Comparison of ENCODE assay signal across 38 cellular contexts in the genomic region with DNA sequence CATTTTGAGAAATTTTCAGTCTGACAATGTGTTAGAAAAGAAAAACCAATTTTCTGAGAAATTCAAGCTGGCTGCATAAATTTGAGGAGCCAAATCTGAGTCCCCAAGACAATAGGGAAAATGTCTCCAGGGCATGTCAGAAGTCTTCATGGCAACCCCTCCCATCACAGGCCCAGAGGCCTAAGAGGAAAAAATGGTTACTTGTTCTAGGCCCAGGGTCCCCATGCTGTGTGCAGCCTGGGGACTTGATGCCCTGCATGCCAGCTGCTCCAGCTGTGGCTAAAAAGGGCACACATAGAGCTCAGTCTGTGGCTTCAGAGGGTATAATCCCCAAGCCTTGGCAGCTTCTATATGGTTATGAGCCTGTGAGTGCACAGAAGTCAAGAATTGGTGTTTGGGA.
"Had no signal": no experiment of that assay in that cellular context is flagged by ENCODE, and none has a peak within 500 bp of the region (broad histone marks: within the 10 kb centered on the region; RNA-seq: fewer than 3 reads in every experiment).

No MANE protein-coding gene starts in this region.

- H3K27ac ChIP-seq: adrenal gland, ascending aorta, body of pancreas, brain microvascular endothelial cell, breast epithelium, cardiac muscle cell had no signal

- H3K27ac Mint-ChIP-seq: activated naive CD4-positive, alpha-beta T cell treated with anti-CD3 and anti-CD28 coated beads for 36 hours; activated naive CD4-positive, alpha-beta T cell treated with anti-CD3 and anti-CD28 coated beads, Interleukin-2, amount 10 ng/mL, durations not matched to agents 7 days and 5 days; activated naive CD4-positive, alpha-beta T cell treated with anti-CD3 and anti-CD28 coated beads, Interleukin-2, amount 50 U/mL, for 24 hours; activated naive CD4-positive, alpha-beta T cell treated with anti-CD3 and anti-CD28 coated beads, Interleukin-2, amount 50 U/mL, for 72 hours; activated naive CD8-positive, alpha-beta T cell; activated naive CD8-positive, alpha-beta T cell treated with anti-CD3 and anti-CD28 coated beads for 36 hours; activated naive CD8-positive, alpha-beta T cell treated with anti-CD3 and anti-CD28 coated beads, Interleukin-2, amount 10 ng/mL, durations not matched to agents 7 days and 5 days; activated naive CD8-positive, alpha-beta T cell treated with anti-CD3 and anti-CD28 coated beads, Interleukin-2, amount 50 U/mL, for 24 hours; activated T-cell treated with anti-CD3 and anti-CD28 coated beads, Interleukin-2, amount 50 U/mL, for 24 hours; activated T-cell treated with anti-CD3 and anti-CD28 coated beads, Interleukin-2, amount 50 U/mL, for 72 hours; activated T-helper 1 cell treated with anti-CD3 and anti-CD28 coated beads, Interleukin-12 subunit alpha, Interleukin-12 subunit beta, Interleukin-2, Interleukin-4 antibody, amounts not matched to agents 30 ng/mL and 10 ng/mL and 1 ng/mL, durations not matched to agents 14 hours and 24 hours and 36 hours; activated T-helper 17 cell treated with anti-CD3 and anti-CD28 coated beads, Interleukin-2, amount 50 U/mL, for 72 hours; activated T-helper 2 cell treated with anti-CD3 and anti-CD28 coated beads, Interferon-gamma antibody, Interleukin-2, Interleukin-4, amounts not matched to agents 10 μg/mL and 5 μg/mL and 100 μg/mL, durations not matched to agents 14 hours and 24 hours and 36 hours; brain had no signal

- FAIRE-seq: astrocyte, bronchial epithelial cell had no signal

- H3K4me3 ChIP-seq: adrenal gland, ascending aorta, body of pancreas, breast epithelium, cardiac muscle cell had no signal

- H3K4me3 Mint-ChIP-seq: activated naive CD4-positive, alpha-beta T cell treated with anti-CD3 and anti-CD28 coated beads for 36 hours; activated naive CD4-positive, alpha-beta T cell treated with anti-CD3 and anti-CD28 coated beads, Interleukin-2, amount 10 ng/mL, durations not matched to agents 7 days and 5 days; activated naive CD4-positive, alpha-beta T cell treated with anti-CD3 and anti-CD28 coated beads, Interleukin-2, amount 50 U/mL, for 24 hours; activated naive CD8-positive, alpha-beta T cell; activated naive CD8-positive, alpha-beta T cell treated with anti-CD3 and anti-CD28 coated beads for 36 hours; activated naive CD8-positive, alpha-beta T cell treated with anti-CD3 and anti-CD28 coated beads, Interleukin-2, amount 10 ng/mL, durations not matched to agents 7 days and 5 days; activated naive CD8-positive, alpha-beta T cell treated with anti-CD3 and anti-CD28 coated beads, Interleukin-2, amount 50 U/mL, for 24 hours; activated T-cell treated with anti-CD3 and anti-CD28 coated beads, Interleukin-2, amount 50 U/mL, for 24 hours; activated T-cell treated with anti-CD3 and anti-CD28 coated beads, Interleukin-2, amount 50 U/mL, for 4 hours; activated T-cell treated with anti-CD3 and anti-CD28 coated beads, Interleukin-2, amount 50 U/mL, for 72 hours; activated T-helper 1 cell treated with anti-CD3 and anti-CD28 coated beads, Interleukin-12 subunit alpha, Interleukin-12 subunit beta, Interleukin-2, Interleukin-4 antibody, amounts not matched to agents 30 ng/mL and 10 ng/mL and 1 ng/mL, durations not matched to agents 14 hours and 24 hours and 36 hours; activated T-helper 17 cell treated with anti-CD3 and anti-CD28 coated beads, Interleukin-2, amount 50 U/mL, for 72 hours; brain; central memory CD8-positive, alpha-beta T cell had no signal

- H3K27me3 ChIP-seq: adrenal gland, ascending aorta, body of pancreas, brain microvascular endothelial cell, breast epithelium, cardiac muscle cell had no signal

- H3K27me3 Mint-ChIP-seq: activated naive CD4-positive, alpha-beta T cell treated with anti-CD3 and anti-CD28 coated beads, Interleukin-2, amount 10 ng/mL, durations not matched to agents 7 days and 5 days; activated naive CD4-positive, alpha-beta T cell treated with anti-CD3 and anti-CD28 coated beads, Interleukin-2, amount 50 U/mL, for 24 hours; activated naive CD8-positive, alpha-beta T cell; activated naive CD8-positive, alpha-beta T cell treated with anti-CD3 and anti-CD28 coated beads for 36 hours; activated naive CD8-positive, alpha-beta T cell treated with anti-CD3 and anti-CD28 coated beads, Interleukin-2, amount 10 ng/mL, durations not matched to agents 7 days and 5 days; activated naive CD8-positive, alpha-beta T cell treated with anti-CD3 and anti-CD28 coated beads, Interleukin-2, amount 50 U/mL, for 24 hours; activated T-cell treated with anti-CD3 and anti-CD28 coated beads, Interleukin-2, amount 50 U/mL, for 24 hours; central memory CD8-positive, alpha-beta T cell had no signal

- H3K4me1 ChIP-seq: adrenal gland, ascending aorta, body of pancreas, breast epithelium had no signal

- H3K9me3 ChIP-seq: adrenal gland, ascending aorta had no signal

- H3K36me3 Mint-ChIP-seq: activated naive CD4-positive, alpha-beta T cell treated with anti-CD3 and anti-CD28 coated beads, Interleukin-2, amount 10 ng/mL, durations not matched to agents 7 days and 5 days; activated naive CD4-positive, alpha-beta T cell treated with anti-CD3 and anti-CD28 coated beads, Interleukin-2, amount 50 U/mL, for 24 hours; activated naive CD4-positive, alpha-beta T cell treated with anti-CD3 and anti-CD28 coated beads, Interleukin-2, amount 50 U/mL, for 72 hours; activated naive CD8-positive, alpha-beta T cell; activated naive CD8-positive, alpha-beta T cell treated with anti-CD3 and anti-CD28 coated beads for 36 hours; activated naive CD8-positive, alpha-beta T cell treated with anti-CD3 and anti-CD28 coated beads, Interleukin-2, amount 10 ng/mL, durations not matched to agents 7 days and 5 days; brain had no signal

- H3K4me1 Mint-ChIP-seq: activated naive CD4-positive, alpha-beta T cell treated with anti-CD3 and anti-CD28 coated beads, Interleukin-2, amount 10 ng/mL, durations not matched to agents 7 days and 5 days; activated naive CD4-positive, alpha-beta T cell treated with anti-CD3 and anti-CD28 coated beads, Interleukin-2, amount 50 U/mL, for 24 hours; activated naive CD8-positive, alpha-beta T cell treated with anti-CD3 and anti-CD28 coated beads for 36 hours; activated naive CD8-positive, alpha-beta T cell treated with anti-CD3 and anti-CD28 coated beads, Interleukin-2, amount 10 ng/mL, durations not matched to agents 7 days and 5 days; activated naive CD8-positive, alpha-beta T cell treated with anti-CD3 and anti-CD28 coated beads, Interleukin-2, amount 50 U/mL, for 24 hours; activated T-helper 17 cell treated with anti-CD3 and anti-CD28 coated beads, Interleukin-2, amount 50 U/mL, for 72 hours; brain; central memory CD8-positive, alpha-beta T cell had no signal

- ATAC-seq: activated naive CD4-positive, alpha-beta T cell treated with anti-CD3 and anti-CD28 coated beads, Interleukin-2, amount 50 U/mL, for 72 hours; activated naive CD8-positive, alpha-beta T cell treated with anti-CD3 and anti-CD28 coated beads, Interleukin-2, amount 50 U/mL, for 24 hours; activated T-cell treated with anti-CD3 and anti-CD28 coated beads, Interleukin-2, amount 50 U/mL, for 4 hours; activated T-cell treated with anti-CD3 and anti-CD28 coated beads, Interleukin-2, amount 50 U/mL, for 72 hours; activated T-helper 17 cell treated with anti-CD3 and anti-CD28 coated beads, Interleukin-2, amount 50 U/mL, for 72 hours; body of pancreas had no signal

- DNase-seq: activated effector memory CD4-positive, alpha-beta T cell treated with anti-CD3 and anti-CD28 coated beads, Interleukin-2, amount 50 U/mL, for 16 hours; activated effector memory CD4-positive, alpha-beta T cell treated with Interleukin-2 at 50 U/mL for 16 hours; activated gamma-delta T cell; activated gamma-delta T cell treated with Interleukin-2 at 50 U/mL for 16 hours; activated naive CD4-positive, alpha-beta T cell; activated naive CD4-positive, alpha-beta T cell treated with anti-CD3 and anti-CD28 coated beads for 36 hours; activated naive CD4-positive, alpha-beta T cell treated with anti-CD3 and anti-CD28 coated beads, Interleukin-2, amount 10 ng/mL, durations not matched to agents 7 days and 5 days; activated naive CD4-positive, alpha-beta T cell treated with anti-CD3 and anti-CD28 coated beads, Interleukin-2, amount 50 U/mL, for 16 hours; activated naive CD4-positive, alpha-beta T cell treated with Interleukin-2 at 50 U/mL for 16 hours; activated naive CD8-positive, alpha-beta T cell treated with anti-CD3 and anti-CD28 coated beads for 36 hours; activated naive CD8-positive, alpha-beta T cell treated with anti-CD3 and anti-CD28 coated beads, Interleukin-2, amount 10 ng/mL, durations not matched to agents 7 days and 5 days; activated naive CD8-positive, alpha-beta T cell treated with anti-CD3 and anti-CD28 coated beads, Interleukin-2, amount 50 U/mL, for 24 hours; activated T-cell treated with anti-CD3 and anti-CD28 coated beads, Interleukin-2, amount 50 U/mL, for 24 hours; activated T-cell treated with anti-CD3 and anti-CD28 coated beads, Interleukin-2, amount 50 U/mL, for 4 hours; activated T-cell treated with anti-CD3 and anti-CD28 coated beads, Interleukin-2, amount 50 U/mL, for 48 hours; activated T-cell treated with anti-CD3 and anti-CD28 coated beads, Interleukin-2, amount 50 U/mL, for 72 hours; adrenal gland; amniotic stem cell; amygdala; anterior cingulate cortex; aorta; body of pancreas; brain microvascular endothelial cell; central memory CD4-positive, alpha-beta T cell; cerebellar nuclear complex had no signal

- H3K36me3 ChIP-seq: adrenal gland, ascending aorta, brain microvascular endothelial cell, breast epithelium, cardiac muscle cell had no signal
